Comparison of ENCODE assay signal across 9 cellular contexts in genomic region chr12:89179983-89180382, GRCh38.
DNase-seq lines count a peak whose midpoint lies in the region; ATAC-seq and TF ChIP-seq lines count a peak whose summit lies in the region.
"Had no signal": no experiment of that assay in that cellular context is flagged by ENCODE, and none has a peak within 500 bp of the region (broad histone marks: within the 10 kb centered on the region; RNA-seq: fewer than 3 reads in every experiment).

No MANE protein-coding gene starts in this region.

- H3K9me3 ChIP-seq in left lung, result no peaks in the 10 kb centered on the region

- H3K27me3 ChIP-seq in left lung, result no peaks in the 10 kb centered on the region

- peak overlapping the region; percentile 48 for H3K4me3 Mint-ChIP-seq in activated T-helper 1 cell treated with anti-CD3 and anti-CD28 coated beads, Interleukin-12 subunit alpha, Interleukin-12 subunit beta, Interleukin-2, Interleukin-4 antibody, amounts not matched to agents 30 ng/mL and 10 ng/mL and 1 ng/mL, durations not matched to agents 14 hours and 24 hours and 36 hours
- H3K4me3 Mint-ChIP-seq: activated naive CD8-positive, alpha-beta T cell had no signal

- DNase-seq in Ammon's horn (ENCODE audit: low spot score), result peak; percentile 56
- peak; percentile 74 for DNase-seq in KBM-7
- no peak for DNase-seq in activated T-helper 1 cell treated with anti-CD3 and anti-CD28 coated beads, Interleukin-12 subunit alpha, Interleukin-12 subunit beta, Interleukin-2, Interleukin-4 antibody, amounts not matched to agents 30 ng/mL and 10 ng/mL and 1 ng/mL, durations not matched to agents 14 hours and 24 hours and 36 hours (ENCODE audit: low spot score)
- DNase-seq in left lung, result no peak
- no peak for DNase-seq in stimulated activated CD4-positive, alpha-beta T cell treated with anti-CD3 and anti-CD28 coated beads, Interleukin-4, amount 100 ng/mL, for 1 hour
- DNase-seq in NK-92 (lab: John Stamatoyannopoulos, UW; ENCODE audit: unreplicated experiment), result no peak
- DNase-seq in activated CD4-positive, CD25-positive, alpha-beta regulatory T cell treated with anti-CD3 and anti-CD28 coated beads, Interleukin-2, amount 50 U/mL, for 72 hours, result no peak

- H3K9me3 Mint-ChIP-seq in activated T-helper 1 cell treated with anti-CD3 and anti-CD28 coated beads, Interleukin-12 subunit alpha, Interleukin-12 subunit beta, Interleukin-2, Interleukin-4 antibody, amounts not matched to agents 30 ng/mL and 10 ng/mL and 1 ng/mL, durations not matched to agents 14 hours and 24 hours and 36 hours, result peaks cover 4% of the 10 kb centered on the region

- in situ Hi-C loops in KBM-7 (cut with MboI; ENCODE audit: low pct_unique_long_range_greater_than_20kb, low sequenced_read_pairs), result no loop called here

- H3K36me3 Mint-ChIP-seq in activated T-helper 1 cell treated with anti-CD3 and anti-CD28 coated beads, Interleukin-12 subunit alpha, Interleukin-12 subunit beta, Interleukin-2, Interleukin-4 antibody, amounts not matched to agents 30 ng/mL and 10 ng/mL and 1 ng/mL, durations not matched to agents 14 hours and 24 hours and 36 hours (ENCODE audit: low read depth), result peaks cover 6% of the 10 kb centered on the region

- peaks cover 62% of the 10 kb centered on the region for H3K4me1 Mint-ChIP-seq in activated T-helper 1 cell treated with anti-CD3 and anti-CD28 coated beads, Interleukin-12 subunit alpha, Interleukin-12 subunit beta, Interleukin-2, Interleukin-4 antibody, amounts not matched to agents 30 ng/mL and 10 ng/mL and 1 ng/mL, durations not matched to agents 14 hours and 24 hours and 36 hours (ENCODE audit: low read depth)

- H3K27ac Mint-ChIP-seq in activated T-helper 1 cell treated with anti-CD3 and anti-CD28 coated beads, Interleukin-12 subunit alpha, Interleukin-12 subunit beta, Interleukin-2, Interleukin-4 antibody, amounts not matched to agents 30 ng/mL and 10 ng/mL and 1 ng/mL, durations not matched to agents 14 hours and 24 hours and 36 hours, result peak overlapping the region; percentile 95
- H3K27ac Mint-ChIP-seq: activated naive CD8-positive, alpha-beta T cell had no signal

- peak; percentile 40 for ATAC-seq in left lung
- ATAC-seq in GM18511 (IDR thresholded peaks at IDR 0.05; ENCODE audit: unreplicated experiment), result no peak

- no peaks in the 10 kb centered on the region for H3K36me3 ChIP-seq in left lung

- intact Hi-C loops in activated T-helper 1 cell treated with anti-CD3 and anti-CD28 coated beads, Interleukin-12 subunit alpha, Interleukin-12 subunit beta, Interleukin-2, Interleukin-4 antibody, amounts not matched to agents 30 ng/mL and 10 ng/mL and 1 ng/mL, durations not matched to agents 14 hours and 24 hours and 36 hours (cut with micrococcal nuclease), result loop anchor here (1.0 to 2.0 kb wide), 6 partner anchors 19 to 344 kb away; partner anchors contain the start of gene GALNT4
- intact Hi-C loops in left lung (cut with DNase I), result no loop called here

- H3K4me3 ChIP-seq in left lung, result no peak overlapping the region

- peak overlapping the region in 1 of 2 donors; percentile 31 for H3K27ac ChIP-seq in left lung

- no peaks in the 10 kb centered on the region for H3K27me3 Mint-ChIP-seq in activated T-helper 1 cell treated with anti-CD3 and anti-CD28 coated beads, Interleukin-12 subunit alpha, Interleukin-12 subunit beta, Interleukin-2, Interleukin-4 antibody, amounts not matched to agents 30 ng/mL and 10 ng/mL and 1 ng/mL, durations not matched to agents 14 hours and 24 hours and 36 hours (ENCODE audit: insufficient read depth)

- no peak for TF ChIP-seq CTCF in left lung (IDR thresholded peaks at IDR 0.05)

- H3K4me1 ChIP-seq in left lung, result peaks cover 6 to 37% of the 10 kb centered on the region in 2 donors

Comparison
In these comparisons a context has a peak if more than half of its experiments do, and no peak if none do; other contexts are left out.
1. DNase-seq: peak in Ammon's horn (single experiment) and KBM-7 (single experiment); none in activated T-helper 1 cell treated with anti-CD3 and anti-CD28 coated beads, Interleukin-12 subunit alpha, Interleukin-12 subunit beta, Interleukin-2, Interleukin-4 antibody, amounts not matched to agents 30 ng/mL and 10 ng/mL and 1 ng/mL, durations not matched to agents 14 hours and 24 hours and 36 hours (single experiment), left lung (0 of 2), stimulated activated CD4-positive, alpha-beta T cell treated with anti-CD3 and anti-CD28 coated beads, Interleukin-4, amount 100 ng/mL, for 1 hour (single experiment), NK-92 (single experiment) and activated CD4-positive, CD25-positive, alpha-beta regulatory T cell treated with anti-CD3 and anti-CD28 coated beads, Interleukin-2, amount 50 U/mL, for 72 hours (single experiment).